Comparison of ENCODE assay signal across 8 cellular contexts in genomic region chr20:35615667-35616464, GRCh38. TPM values are rescaled to one million over a fixed set of nuclear protein-coding genes. Genes with fewer than 3 reads are reported as not detected.
A peak's percentile ranks its signal among the peaks of the same experiment; 100 is the strongest.
DNase-seq lines count a peak whose midpoint lies in the region; ATAC-seq and TF ChIP-seq lines count a peak whose summit lies in the region.

A gene with protein sequence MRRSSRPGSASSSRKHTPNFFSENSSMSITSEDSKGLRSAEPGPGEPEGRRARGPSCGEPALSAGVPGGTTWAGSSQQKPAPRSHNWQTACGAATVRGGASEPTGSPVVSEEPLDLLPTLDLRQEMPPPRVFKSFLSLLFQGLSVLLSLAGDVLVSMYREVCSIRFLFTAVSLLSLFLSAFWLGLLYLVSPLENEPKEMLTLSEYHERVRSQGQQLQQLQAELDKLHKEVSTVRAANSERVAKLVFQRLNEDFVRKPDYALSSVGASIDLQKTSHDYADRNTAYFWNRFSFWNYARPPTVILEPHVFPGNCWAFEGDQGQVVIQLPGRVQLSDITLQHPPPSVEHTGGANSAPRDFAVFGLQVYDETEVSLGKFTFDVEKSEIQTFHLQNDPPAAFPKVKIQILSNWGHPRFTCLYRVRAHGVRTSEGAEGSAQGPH (plus strand): TSS chr20:35615829. CDS start chr20:35616004, 175 bp downstream.

- H3F3A ChIP-seq in GM23338 (replicated peaks; ENCODE audit: low read depth), result peaks cover 23% of the 10 kb centered on the region

- H3K27me3 Mint-ChIP-seq in GM23338 (ENCODE audit: insufficient read depth, low read depth, poor library complexity), result peaks cover 40% of the 10 kb centered on the region

- TF ChIP-seq CTCF in GM23338 (conservative IDR thresholded peaks at IDR 0.05; ENCODE audit: low read depth in 2 of 2) (no peak), foreskin keratinocyte (conservative IDR thresholded peaks at IDR 0.05) (peak; percentile 1), neutrophil (IDR thresholded peaks at IDR 0.05) (peak; percentile 49)

- no peaks in the 10 kb centered on the region; the same call in 2 of the 3 replicates for H3K36me3 Mint-ChIP-seq in GM23338 (ENCODE audit: low read depth)

- H3K27me3 ChIP-seq in GM23338 (ENCODE audit: insufficient read depth), result peaks cover 26% of the 10 kb centered on the region
- no peaks in the 10 kb centered on the region for H3K27me3 ChIP-seq in foreskin keratinocyte
- H3K27me3 ChIP-seq in neutrophil, result peaks cover 16% of the 10 kb centered on the region
- H3K27me3 ChIP-seq in subcutaneous abdominal adipose tissue (ENCODE audit: control insufficient read depth in 5 of 5, insufficient read depth in 4 of 5, low read length in 5 of 5), result no peaks in the 10 kb centered on the region

- peaks cover 14% of the 10 kb centered on the region for H3K4me1 Mint-ChIP-seq in GM23338

- H3K4me2 ChIP-seq in GM23338, result peak within 1 kb of the TSS; percentile 95

- peak within 1 kb of the TSS; percentile 98 for H3K27ac Mint-ChIP-seq in GM23338

- no peaks in the 10 kb centered on the region for H4K20me1 ChIP-seq in GM23338 (replicated peaks; ENCODE audit: insufficient read depth)

- peak; percentile 67 for ATAC-seq in GM23338
- peak; percentile 86 for ATAC-seq in foreskin keratinocyte

- H3K27ac ChIP-seq in GM23338 (ENCODE audit: low read depth) (peak within 1 kb of the TSS; percentile 86; the same call in 1 of the 2 replicates), foreskin keratinocyte (peak within 1 kb of the TSS; percentile 63), neutrophil (peak within 1 kb of the TSS; percentile 96), subcutaneous abdominal adipose tissue (ENCODE audit: low read depth, low read length) (peak within 1 kb of the TSS; percentile 72)

- H3K79me2 ChIP-seq in GM23338 (replicated peaks; ENCODE audit: insufficient read depth), result no peaks in the 10 kb centered on the region

- H3K9me3 Mint-ChIP-seq in GM23338, result no peaks in the 10 kb centered on the region

- H3K36me3 ChIP-seq in GM23338 (ENCODE audit: insufficient read depth) (no peaks in the 10 kb centered on the region), neutrophil (no peaks in the 10 kb centered on the region), subcutaneous abdominal adipose tissue (ENCODE audit: control insufficient read depth in 5 of 5, insufficient read depth in 5 of 5, low read length in 5 of 5) (peaks cover 0 to 2% (median under 1%) of the 10 kb centered on the region in 5 donors)

- peak within 1 kb of the TSS; percentile 84 for H3K4me3 ChIP-seq in GM23338
- H3K4me3 ChIP-seq in neutrophil (ENCODE audit: low read depth in 1 of 2, low read length in 1 of 2), result peak within 1 kb of the TSS; percentile 81 to 85
- H3K4me3 ChIP-seq in subcutaneous abdominal adipose tissue (ENCODE audit: low read depth in 1 of 5, low read length in 5 of 5), result peak within 1 kb of the TSS; percentile 48 to 72 (median 65)

- peak within 1 kb of the TSS; percentile 26 to 80 (median 75) for H3K9ac ChIP-seq in subcutaneous abdominal adipose tissue (ENCODE audit: low read length in 5 of 5)

- peaks cover 21% of the 10 kb centered on the region for H3K4me1 ChIP-seq in GM23338 (ENCODE audit: insufficient read depth)
- H3K4me1 ChIP-seq in foreskin keratinocyte, result peaks cover 4% of the 10 kb centered on the region
- H3K4me1 ChIP-seq in neutrophil (ENCODE audit: control insufficient read depth in 1 of 2, insufficient read depth in 1 of 2, low read depth in 1 of 2, low read length in 1 of 2), result peaks cover 45 to 51% of the 10 kb centered on the region in 2 experiments
- peaks cover 5 to 39% (median 36%) of the 10 kb centered on the region in 5 donors for H3K4me1 ChIP-seq in subcutaneous abdominal adipose tissue (ENCODE audit: control insufficient read depth in 5 of 5, insufficient read depth in 5 of 5, low read length in 5 of 5)

- H3K4me3 Mint-ChIP-seq in GM23338, result peak within 1 kb of the TSS; percentile 87

- peak; percentile 93 for DNase-seq in DMS79 treated with DMSO at 0.1 percent for 48 hours (lab: John Stamatoyannopoulos, UW)
- peak; percentile 74 for DNase-seq in GM23338 (ENCODE audit: low spot score)
- DNase-seq in LoVo (ENCODE audit: low spot score), result peak; percentile 99
- DNase-seq in SHP77 (lab: John Stamatoyannopoulos, UW), result peak; percentile 78 to 99
- peak; percentile 100 for DNase-seq in activated gamma-delta T cell treated with anti-CD3 and anti-CD28 coated beads, Interleukin-2, amount 50 U/mL, for 16 hours (ENCODE audit: low read depth)
- no peak for DNase-seq in foreskin keratinocyte

- H2AFZ ChIP-seq in GM23338, result peak within 1 kb of the TSS; percentile 95

- no peaks in the 10 kb centered on the region for H3K9me2 ChIP-seq in GM23338 (ENCODE audit: insufficient read depth)

- H3K9me3 ChIP-seq in neutrophil (no peaks in the 10 kb centered on the region), subcutaneous abdominal adipose tissue (ENCODE audit: control insufficient read depth in 5 of 5, low read length in 5 of 5) (no peaks in the 10 kb centered on the region)

TF ChIP-seq in GM23338, 12 proteins besides CTCF, POLR2A, EP300 and RAD21 (continues in another document):
- TF ChIP-seq ZNF462 (CRISPR knock-in tag; IDR thresholded peaks at IDR 0.05), result no peak

RNA-seq across cellular contexts. Expression of the gene that starts here (rescaled TPM):
- total RNA-seq in GM23338 (2014; rRNA removed; shearing (Covaris generic)), result 0.39 and 2.7 TPM in 2 replicates
- polyA plus RNA-seq in GM23338 (2016; fragmentation: Nextera tagmentation; extraction: Ambion mirVana) (2.9 and 3.8 TPM in 2 replicates), foreskin keratinocyte (1.7 and 2.2 TPM in 2 replicates)
- 1.5 and 3.2 TPM in 2 replicates for total RNA-seq in foreskin keratinocyte

Comparison
In these comparisons a context has a peak if more than half of its experiments do, and no peak if none do; other contexts are left out.
1. DNase-seq: peak in DMS79 treated with DMSO at 0.1 percent for 48 hours (single experiment), GM23338 (single experiment), LoVo (single experiment), SHP77 (2 of 2) and activated gamma-delta T cell treated with anti-CD3 and anti-CD28 coated beads, Interleukin-2, amount 50 U/mL, for 16 hours (single experiment); none in foreskin keratinocyte (0 of 2).
2. CTCF ChIP-seq: peak in foreskin keratinocyte (single experiment) and neutrophil (single experiment); none in GM23338 (0 of 2).
3. Peak in every context shown above with its lines, with median percentiles within 50 percentile points of each other: H3K27ac ChIP-seq and H3K4me3 ChIP-seq.